Comparison of ENCODE assay signal across 33 cellular contexts in the genomic region with DNA sequence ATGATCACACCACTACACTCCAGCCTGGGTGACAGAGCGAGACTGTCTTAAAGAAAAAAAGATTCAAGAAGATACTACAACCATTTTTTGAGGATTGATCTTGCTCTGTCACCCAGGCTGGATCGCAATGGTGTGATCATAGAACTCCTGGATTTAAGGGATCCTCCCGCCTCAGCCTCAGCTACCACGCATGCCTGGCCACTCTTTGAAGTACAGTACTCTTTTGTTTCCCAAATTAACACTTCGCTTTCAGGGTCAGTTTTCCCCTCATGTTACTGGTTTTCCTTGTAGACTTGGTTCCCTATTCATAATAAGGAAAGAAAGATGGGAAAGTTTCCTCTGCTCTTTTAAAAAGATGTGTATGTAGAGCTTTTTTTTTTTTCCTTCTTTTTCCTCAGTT. TPM values are rescaled to one million over a fixed set of nuclear protein-coding genes. Genes with fewer than 3 reads are reported as not detected.
"Had no signal": no experiment of that assay in that cellular context is flagged by ENCODE, and none has a peak within 500 bp of the region (broad histone marks: within the 10 kb centered on the region; RNA-seq: fewer than 3 reads in every experiment).

No MANE protein-coding gene starts in this region.

- H3K4me1 ChIP-seq: colonic mucosa, gastroesophageal sphincter, lower lobe of right lung, transverse colon, upper lobe of right lung, vagina had no signal

- FAIRE-seq: islet of Langerhans, pancreas had no signal

- H3K36me3 Mint-ChIP-seq: memory B cell; naive B cell; natural killer cell treated with Interleukin-12 subunit alpha and Interleukin-12 subunit beta and Interleukin-15 and Interleukin-18, amount 100 ng/mL, for 72 hours had no signal

- H3K9me3 ChIP-seq: colonic mucosa, gastroesophageal sphincter, heart right ventricle, lower lobe of right lung, neutrophil, pancreas, suprapubic skin, transverse colon, upper lobe of right lung, vagina had no signal

- H3K27ac ChIP-seq: colonic mucosa, epithelial cell of prostate, gastroesophageal sphincter, heart right ventricle, lower lobe of right lung, neutrophil, pancreas, suprapubic skin, transverse colon, upper lobe of right lung, vagina had no signal

- H3K27me3 ChIP-seq: colonic mucosa, gastroesophageal sphincter, neutrophil, pancreas, suprapubic skin, transverse colon, upper lobe of right lung, vagina had no signal

- H3K4me3 ChIP-seq: colonic mucosa, gastroesophageal sphincter, heart right ventricle, lower lobe of right lung, pancreas, smooth muscle cell, suprapubic skin, transverse colon, upper lobe of right lung, vagina had no signal

- H3K4me1 Mint-ChIP-seq: memory B cell; naive B cell; stimulated activated naive CD8-positive, alpha-beta T cell treated with anti-CD3 and anti-CD28 coated beads, Interleukin-15, amount 100 ng/mL, for 72 hours had no signal

- H3K27ac Mint-ChIP-seq: dendritic cell treated with granulocyte-macrophage colony-stimulating factor and Interleukin-4, amounts not matched to agents 40 ng/mL and 50 ng/mL, for 4 days; endodermal cell; memory B cell; naive B cell; natural killer cell treated with Interleukin-12 subunit alpha and Interleukin-12 subunit beta and Interleukin-15 and Interleukin-18, amount 100 ng/mL, for 72 hours had no signal

- H3K4me3 Mint-ChIP-seq: dendritic cell treated with granulocyte-macrophage colony-stimulating factor and Interleukin-4, amounts not matched to agents 40 ng/mL and 50 ng/mL, for 4 days; endodermal cell; memory B cell; naive B cell; natural killer cell treated with Interleukin-12 subunit alpha and Interleukin-12 subunit beta and Interleukin-15 and Interleukin-18, amount 100 ng/mL, for 72 hours; neural crest cell; stimulated activated naive CD8-positive, alpha-beta T cell treated with anti-CD3 and anti-CD28 coated beads, Interleukin-15, amount 100 ng/mL, for 72 hours had no signal

- H3K4me2 ChIP-seq: smooth muscle cell had no signal

- H3K9me3 Mint-ChIP-seq: dendritic cell treated with granulocyte-macrophage colony-stimulating factor and Interleukin-4, amounts not matched to agents 40 ng/mL and 50 ng/mL, for 4 days; endodermal cell; natural killer cell treated with Interleukin-12 subunit alpha and Interleukin-12 subunit beta and Interleukin-15 and Interleukin-18, amount 100 ng/mL, for 72 hours; neural crest cell; stimulated activated naive CD8-positive, alpha-beta T cell treated with anti-CD3 and anti-CD28 coated beads, Interleukin-15, amount 100 ng/mL, for 72 hours had no signal

- H3K36me3 ChIP-seq: colonic mucosa, gastroesophageal sphincter, heart right ventricle, lower lobe of right lung, neutrophil, pancreas, suprapubic skin, transverse colon, upper lobe of right lung, vagina had no signal

- ATAC-seq: esophagus mucosa; gastroesophageal sphincter; heart right ventricle; left colon; left ventricle myocardium superior; lower lobe of right lung; natural killer cell treated with Interleukin-12 subunit alpha and Interleukin-12 subunit beta and Interleukin-15 and Interleukin-18, amount 100 ng/mL, for 72 hours; pancreas; sciatic nerve; stimulated activated naive CD8-positive, alpha-beta T cell treated with anti-CD3 and anti-CD28 coated beads, Interleukin-15, amount 100 ng/mL, for 72 hours; upper lobe of right lung had no signal

- DNase-seq: colonic mucosa; effector CD8-positive, alpha-beta T cell; endodermal cell; foreskin fibroblast; heart right ventricle; hippocampal formation; kidney glomerular epithelial cell; left colon; left ventricle myocardium superior; lower lobe of right lung; naive B cell; pancreas; stimulated activated CD4-positive, alpha-beta T cell treated with anti-CD3 and anti-CD28 coated beads, Interleukin-12 subunit alpha, Interleukin-12 subunit beta, amount 100 ng/mL, for 4 hours; stimulated activated CD4-positive, alpha-beta T cell treated with anti-CD3 and anti-CD28 coated beads, Interleukin-1b, Interleukin-23, amount 100 ng/mL, for 48 hours; stimulated activated CD4-positive, alpha-beta T cell treated with anti-CD3 and anti-CD28 coated beads, Interleukin-4, amount 100 ng/mL, for 1 hour; stimulated activated CD8-positive, alpha-beta memory T cell treated with anti-CD3 and anti-CD28 coated beads, Interleukin-4, amount 100 ng/mL, for 48 hours; stimulated activated naive CD4-positive, alpha-beta T cell; stimulated activated naive CD8-positive, alpha-beta T cell treated with anti-CD3 and anti-CD28 coated beads, Interleukin-15, amount 100 ng/mL, for 72 hours; transverse colon; upper lobe of right lung had no signal

RNA-seq across cellular contexts. Expression of a gene that starts 34.3 kb away (rescaled TPM):
- total RNA-seq: neural crest cell had no signal
